ENCODE assay signal across 1 cellular context in the genomic region with DNA sequence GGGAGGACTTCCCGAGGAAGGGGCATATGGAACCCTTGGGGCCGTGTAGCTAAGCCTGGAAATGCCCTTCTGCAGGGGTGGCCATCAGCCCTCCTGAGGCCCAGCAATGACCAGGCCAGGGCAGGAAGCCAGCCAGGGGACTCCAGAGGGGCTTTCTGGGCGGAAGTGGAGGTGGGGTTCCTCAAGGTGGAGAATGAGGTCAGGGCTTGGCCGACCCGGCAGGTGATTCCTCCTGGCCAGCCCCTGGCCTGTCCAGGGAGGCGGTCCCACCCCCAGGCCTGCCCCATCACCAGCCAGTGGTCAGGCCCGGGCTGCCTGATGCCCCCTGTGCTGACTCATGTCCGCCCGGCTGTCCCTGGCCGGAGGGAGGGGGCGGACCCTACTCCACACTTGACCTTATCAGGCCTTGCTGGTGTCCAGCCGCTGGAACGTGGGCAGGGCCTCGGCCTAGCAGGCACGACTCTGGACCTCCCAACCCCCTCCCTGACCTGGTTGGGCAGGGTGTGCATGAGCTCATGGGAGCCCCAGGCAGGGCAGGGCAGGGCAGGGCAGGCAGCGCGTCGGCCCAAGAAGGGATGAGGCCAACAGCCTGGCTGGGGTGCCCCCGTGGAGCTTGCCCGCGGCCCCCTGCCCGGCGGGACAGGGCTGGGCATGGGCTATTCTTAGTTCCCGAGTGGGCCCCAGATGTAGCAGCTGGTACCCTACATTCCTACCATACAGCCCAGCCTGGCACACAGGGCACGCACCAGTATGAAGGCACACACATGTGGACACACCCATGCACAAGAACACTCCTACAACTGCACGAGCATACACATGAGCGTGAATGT.
A peak's percentile ranks its signal among the peaks of the same experiment; 100 is the strongest.
TF ChIP-seq lines count a peak whose summit lies in the region.

No MANE protein-coding gene starts in this region.

TF ChIP-seq in HepG2, 621 proteins besides CTCF, POLR2A, EP300 and RAD21 (continued from another document and continues in another):
- TF ChIP-seq, protein P1, sequence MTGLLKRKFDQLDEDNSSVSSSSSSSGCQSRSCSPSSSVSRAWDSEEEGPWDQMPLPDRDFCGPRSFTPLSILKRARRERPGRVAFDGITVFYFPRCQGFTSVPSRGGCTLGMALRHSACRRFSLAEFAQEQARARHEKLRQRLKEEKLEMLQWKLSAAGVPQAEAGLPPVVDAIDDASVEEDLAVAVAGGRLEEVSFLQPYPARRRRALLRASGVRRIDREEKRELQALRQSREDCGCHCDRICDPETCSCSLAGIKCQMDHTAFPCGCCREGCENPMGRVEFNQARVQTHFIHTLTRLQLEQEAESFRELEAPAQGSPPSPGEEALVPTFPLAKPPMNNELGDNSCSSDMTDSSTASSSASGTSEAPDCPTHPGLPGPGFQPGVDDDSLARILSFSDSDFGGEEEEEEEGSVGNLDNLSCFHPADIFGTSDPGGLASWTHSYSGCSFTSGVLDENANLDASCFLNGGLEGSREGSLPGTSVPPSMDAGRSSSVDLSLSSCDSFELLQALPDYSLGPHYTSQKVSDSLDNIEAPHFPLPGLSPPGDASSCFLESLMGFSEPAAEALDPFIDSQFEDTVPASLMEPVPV (CRISPR knock-in tag; IDR thresholded peaks at IDR 0.05): peak; percentile 89; the same call in 1 of the 2 replicates
- no peak; the same call in 1 of the 2 replicates for TF ChIP-seq POLR2G (IDR thresholded peaks at IDR 0.05; ENCODE audit: low read depth, low read length)
- TF ChIP-seq, protein P2, sequence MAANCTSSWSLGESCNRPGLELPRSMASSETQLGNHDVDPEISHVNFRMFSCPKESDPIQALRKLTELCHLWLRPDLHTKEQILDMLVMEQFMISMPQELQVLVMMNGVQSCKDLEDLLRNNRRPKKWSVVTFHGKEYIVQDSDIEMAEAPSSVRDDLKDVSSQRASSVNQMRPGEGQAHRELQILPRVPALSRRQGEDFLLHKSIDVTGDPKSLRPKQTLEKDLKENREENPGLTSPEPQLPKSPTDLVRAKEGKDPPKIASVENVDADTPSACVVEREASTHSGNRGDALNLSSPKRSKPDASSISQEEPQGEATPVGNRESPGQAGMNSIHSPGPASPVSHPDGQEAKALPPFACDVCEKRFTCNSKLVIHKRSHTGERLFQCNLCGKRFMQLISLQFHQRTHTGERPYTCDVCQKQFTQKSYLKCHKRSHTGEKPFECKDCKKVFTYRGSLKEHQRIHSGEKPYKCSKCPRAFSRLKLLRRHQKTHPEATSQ (CRISPR knock-in tag; IDR thresholded peaks at IDR 0.05; ENCODE audit: borderline replicate concordance): no peak
- TF ChIP-seq, protein P3, sequence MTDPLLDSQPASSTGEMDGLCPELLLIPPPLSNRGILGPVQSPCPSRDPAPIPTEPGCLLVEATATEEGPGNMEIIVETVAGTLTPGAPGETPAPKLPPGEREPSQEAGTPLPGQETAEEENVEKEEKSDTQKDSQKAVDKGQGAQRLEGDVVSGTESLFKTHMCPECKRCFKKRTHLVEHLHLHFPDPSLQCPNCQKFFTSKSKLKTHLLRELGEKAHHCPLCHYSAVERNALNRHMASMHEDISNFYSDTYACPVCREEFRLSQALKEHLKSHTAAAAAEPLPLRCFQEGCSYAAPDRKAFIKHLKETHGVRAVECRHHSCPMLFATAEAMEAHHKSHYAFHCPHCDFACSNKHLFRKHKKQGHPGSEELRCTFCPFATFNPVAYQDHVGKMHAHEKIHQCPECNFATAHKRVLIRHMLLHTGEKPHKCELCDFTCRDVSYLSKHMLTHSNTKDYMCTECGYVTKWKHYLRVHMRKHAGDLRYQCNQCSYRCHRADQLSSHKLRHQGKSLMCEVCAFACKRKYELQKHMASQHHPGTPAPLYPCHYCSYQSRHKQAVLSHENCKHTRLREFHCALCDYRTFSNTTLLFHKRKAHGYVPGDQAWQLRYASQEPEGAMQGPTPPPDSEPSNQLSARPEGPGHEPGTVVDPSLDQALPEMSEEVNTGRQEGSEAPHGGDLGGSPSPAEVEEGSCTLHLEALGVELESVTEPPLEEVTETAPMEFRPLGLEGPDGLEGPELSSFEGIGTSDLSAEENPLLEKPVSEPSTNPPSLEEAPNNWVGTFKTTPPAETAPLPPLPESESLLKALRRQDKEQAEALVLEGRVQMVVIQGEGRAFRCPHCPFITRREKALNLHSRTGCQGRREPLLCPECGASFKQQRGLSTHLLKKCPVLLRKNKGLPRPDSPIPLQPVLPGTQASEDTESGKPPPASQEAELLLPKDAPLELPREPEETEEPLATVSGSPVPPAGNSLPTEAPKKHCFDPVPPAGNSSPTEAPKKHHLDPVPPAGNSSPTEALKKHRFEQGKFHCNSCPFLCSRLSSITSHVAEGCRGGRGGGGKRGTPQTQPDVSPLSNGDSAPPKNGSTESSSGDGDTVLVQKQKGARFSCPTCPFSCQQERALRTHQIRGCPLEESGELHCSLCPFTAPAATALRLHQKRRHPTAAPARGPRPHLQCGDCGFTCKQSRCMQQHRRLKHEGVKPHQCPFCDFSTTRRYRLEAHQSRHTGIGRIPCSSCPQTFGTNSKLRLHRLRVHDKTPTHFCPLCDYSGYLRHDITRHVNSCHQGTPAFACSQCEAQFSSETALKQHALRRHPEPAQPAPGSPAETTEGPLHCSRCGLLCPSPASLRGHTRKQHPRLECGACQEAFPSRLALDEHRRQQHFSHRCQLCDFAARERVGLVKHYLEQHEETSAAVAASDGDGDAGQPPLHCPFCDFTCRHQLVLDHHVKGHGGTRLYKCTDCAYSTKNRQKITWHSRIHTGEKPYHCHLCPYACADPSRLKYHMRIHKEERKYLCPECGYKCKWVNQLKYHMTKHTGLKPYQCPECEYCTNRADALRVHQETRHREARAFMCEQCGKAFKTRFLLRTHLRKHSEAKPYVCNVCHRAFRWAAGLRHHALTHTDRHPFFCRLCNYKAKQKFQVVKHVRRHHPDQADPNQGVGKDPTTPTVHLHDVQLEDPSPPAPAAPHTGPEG (CRISPR knock-in tag; IDR thresholded peaks at IDR 0.05): no peak
- TF ChIP-seq, protein P4, sequence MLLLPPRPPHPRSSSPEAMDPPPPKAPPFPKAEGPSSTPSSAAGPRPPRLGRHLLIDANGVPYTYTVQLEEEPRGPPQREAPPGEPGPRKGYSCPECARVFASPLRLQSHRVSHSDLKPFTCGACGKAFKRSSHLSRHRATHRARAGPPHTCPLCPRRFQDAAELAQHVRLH (CRISPR knock-in tag; IDR thresholded peaks at IDR 0.05; ENCODE audit: borderline replicate concordance, low read depth): no peak
- peak; percentile 30; the same call in 1 of the 2 replicates for TF ChIP-seq KAT7 (CRISPR knock-in tag; IDR thresholded peaks at IDR 0.05; ENCODE audit: borderline replicate concordance)
- TF ChIP-seq GZF1 (CRISPR knock-in tag; IDR thresholded peaks at IDR 0.05): 0 out of 2 replicates have a peak, but pooled peaks have one; percentile 38
- peak; percentile 24; the same call in 1 of the 2 replicates for TF ChIP-seq MIER2 (CRISPR knock-in tag; IDR thresholded peaks at IDR 0.05)
- TF ChIP-seq IRF2 (CRISPR knock-in tag; IDR thresholded peaks at IDR 0.05): peak; percentile 91; the same call in 1 of the 2 replicates
- 0 out of 2 replicates have a peak, but pooled peaks have one; percentile 68 for TF ChIP-seq HMG20B (CRISPR knock-in tag; conservative IDR thresholded peaks at IDR 0.05)
- no peak for TF ChIP-seq LCORL (IDR thresholded peaks at IDR 0.05)
- peak; percentile 99 for TF ChIP-seq LCORL (CRISPR knock-in tag; IDR thresholded peaks at IDR 0.05)
- TF ChIP-seq, protein P5, sequence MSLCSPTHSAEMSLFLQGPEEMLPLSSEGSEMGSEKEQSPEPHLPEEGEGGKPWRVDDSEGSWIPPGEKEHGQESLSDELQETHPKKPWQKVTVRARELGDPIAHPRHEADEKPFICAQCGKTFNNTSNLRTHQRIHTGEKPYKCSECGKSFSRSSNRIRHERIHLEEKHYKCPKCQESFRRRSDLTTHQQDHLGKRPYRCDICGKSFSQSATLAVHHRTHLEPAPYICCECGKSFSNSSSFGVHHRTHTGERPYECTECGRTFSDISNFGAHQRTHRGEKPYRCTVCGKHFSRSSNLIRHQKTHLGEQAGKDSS (CRISPR knock-in tag; IDR thresholded peaks at IDR 0.05; ENCODE audit: borderline replicate concordance, low read depth): peak; percentile 91; the same call in 1 of the 2 replicates
- TF ChIP-seq HNF4A (CRISPR knock-in tag; IDR thresholded peaks at IDR 0.05): peak; percentile 70
- TF ChIP-seq TBX2 (CRISPR knock-in tag; IDR thresholded peaks at IDR 0.05; ENCODE audit: borderline replicate concordance): peak; percentile 93; the same call in 1 of the 2 replicates
- no peak for TF ChIP-seq TP53 (CRISPR knock-in tag; conservative IDR thresholded peaks at IDR 0.05)
- TF ChIP-seq, protein P6, sequence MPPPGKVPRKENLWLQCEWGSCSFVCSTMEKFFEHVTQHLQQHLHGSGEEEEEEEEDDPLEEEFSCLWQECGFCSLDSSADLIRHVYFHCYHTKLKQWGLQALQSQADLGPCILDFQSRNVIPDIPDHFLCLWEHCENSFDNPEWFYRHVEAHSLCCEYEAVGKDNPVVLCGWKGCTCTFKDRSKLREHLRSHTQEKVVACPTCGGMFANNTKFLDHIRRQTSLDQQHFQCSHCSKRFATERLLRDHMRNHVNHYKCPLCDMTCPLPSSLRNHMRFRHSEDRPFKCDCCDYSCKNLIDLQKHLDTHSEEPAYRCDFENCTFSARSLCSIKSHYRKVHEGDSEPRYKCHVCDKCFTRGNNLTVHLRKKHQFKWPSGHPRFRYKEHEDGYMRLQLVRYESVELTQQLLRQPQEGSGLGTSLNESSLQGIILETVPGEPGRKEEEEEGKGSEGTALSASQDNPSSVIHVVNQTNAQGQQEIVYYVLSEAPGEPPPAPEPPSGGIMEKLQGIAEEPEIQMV (CRISPR knock-in tag; IDR thresholded peaks at IDR 0.05; ENCODE audit: low read depth): peak; percentile 89
- TF ChIP-seq MEIS2 (CRISPR knock-in tag; IDR thresholded peaks at IDR 0.05): peak; percentile 90; the same call in 1 of the 2 replicates
- 0 out of 2 replicates have a peak, but pooled peaks have one; percentile 41 for TF ChIP-seq RFXANK (CRISPR knock-in tag; IDR thresholded peaks at IDR 0.05)
- peak; percentile 97 for TF ChIP-seq MED1 (CRISPR knock-in tag; IDR thresholded peaks at IDR 0.05)
- 0 out of 2 replicates have a peak, but pooled peaks have one; percentile 22 for TF ChIP-seq ATF7-NPFF (CRISPR knock-in tag; IDR thresholded peaks at IDR 0.05; ENCODE audit: low read depth)
- no peak for TF ChIP-seq NCOA1 (CRISPR knock-in tag; IDR thresholded peaks at IDR 0.05)
- TF ChIP-seq, protein P7, sequence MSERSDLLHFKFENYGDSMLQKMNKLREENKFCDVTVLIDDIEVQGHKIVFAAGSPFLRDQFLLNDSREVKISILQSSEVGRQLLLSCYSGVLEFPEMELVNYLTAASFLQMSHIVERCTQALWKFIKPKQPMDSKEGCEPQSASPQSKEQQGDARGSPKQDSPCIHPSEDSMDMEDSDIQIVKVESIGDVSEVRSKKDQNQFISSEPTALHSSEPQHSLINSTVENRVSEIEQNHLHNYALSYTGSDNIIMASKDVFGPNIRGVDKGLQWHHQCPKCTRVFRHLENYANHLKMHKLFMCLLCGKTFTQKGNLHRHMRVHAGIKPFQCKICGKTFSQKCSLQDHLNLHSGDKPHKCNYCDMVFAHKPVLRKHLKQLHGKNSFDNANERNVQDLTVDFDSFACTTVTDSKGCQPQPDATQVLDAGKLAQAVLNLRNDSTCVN (CRISPR knock-in tag; IDR thresholded peaks at IDR 0.05; ENCODE audit: borderline replicate concordance): peak; percentile 83; the same call in 1 of the 2 replicates
- peak; percentile 81 for TF ChIP-seq FOXA3 (CRISPR knock-in tag; IDR thresholded peaks at IDR 0.05)
- TF ChIP-seq ZNF251 (CRISPR knock-in tag; IDR thresholded peaks at IDR 0.05): no peak
- TF ChIP-seq POGZ (CRISPR knock-in tag; IDR thresholded peaks at IDR 0.05): peak; percentile 76
- TF ChIP-seq, protein P8, sequence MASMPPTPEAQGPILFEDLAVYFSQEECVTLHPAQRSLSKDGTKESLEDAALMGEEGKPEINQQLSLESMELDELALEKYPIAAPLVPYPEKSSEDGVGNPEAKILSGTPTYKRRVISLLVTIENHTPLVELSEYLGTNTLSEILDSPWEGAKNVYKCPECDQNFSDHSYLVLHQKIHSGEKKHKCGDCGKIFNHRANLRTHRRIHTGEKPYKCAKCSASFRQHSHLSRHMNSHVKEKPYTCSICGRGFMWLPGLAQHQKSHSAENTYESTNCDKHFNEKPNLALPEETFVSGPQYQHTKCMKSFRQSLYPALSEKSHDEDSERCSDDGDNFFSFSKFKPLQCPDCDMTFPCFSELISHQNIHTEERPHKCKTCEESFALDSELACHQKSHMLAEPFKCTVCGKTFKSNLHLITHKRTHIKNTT (CRISPR knock-in tag; IDR thresholded peaks at IDR 0.05): no peak
- TF ChIP-seq ZNF615 (CRISPR knock-in tag; IDR thresholded peaks at IDR 0.05; ENCODE audit: borderline replicate concordance): no peak
- TF ChIP-seq TRIM24 (CRISPR knock-in tag; IDR thresholded peaks at IDR 0.05): peak; percentile 74
- TF ChIP-seq ZNF121 (CRISPR knock-in tag; IDR thresholded peaks at IDR 0.05): peak; percentile 81
- no peak for TF ChIP-seq SETDB1 (CRISPR knock-in tag; IDR thresholded peaks at IDR 0.05; ENCODE audit: borderline replicate concordance)
- TF ChIP-seq ZNF205 (CRISPR knock-in tag; IDR thresholded peaks at IDR 0.05): 0 out of 2 replicates have a peak, but pooled peaks have one; percentile 46
- TF ChIP-seq SP5 (CRISPR knock-in tag; IDR thresholded peaks at IDR 0.05; ENCODE audit: borderline replicate concordance, low read depth): peak; percentile 97
- TF ChIP-seq ZNF441 (CRISPR knock-in tag; IDR thresholded peaks at IDR 0.05; ENCODE audit: borderline replicate concordance): peak; percentile 79; the same call in 1 of the 2 replicates
- peak; percentile 78; the same call in 1 of the 2 replicates for TF ChIP-seq HMG20A (CRISPR knock-in tag; IDR thresholded peaks at IDR 0.05; ENCODE audit: borderline replicate concordance)
- TF ChIP-seq, protein P9, sequence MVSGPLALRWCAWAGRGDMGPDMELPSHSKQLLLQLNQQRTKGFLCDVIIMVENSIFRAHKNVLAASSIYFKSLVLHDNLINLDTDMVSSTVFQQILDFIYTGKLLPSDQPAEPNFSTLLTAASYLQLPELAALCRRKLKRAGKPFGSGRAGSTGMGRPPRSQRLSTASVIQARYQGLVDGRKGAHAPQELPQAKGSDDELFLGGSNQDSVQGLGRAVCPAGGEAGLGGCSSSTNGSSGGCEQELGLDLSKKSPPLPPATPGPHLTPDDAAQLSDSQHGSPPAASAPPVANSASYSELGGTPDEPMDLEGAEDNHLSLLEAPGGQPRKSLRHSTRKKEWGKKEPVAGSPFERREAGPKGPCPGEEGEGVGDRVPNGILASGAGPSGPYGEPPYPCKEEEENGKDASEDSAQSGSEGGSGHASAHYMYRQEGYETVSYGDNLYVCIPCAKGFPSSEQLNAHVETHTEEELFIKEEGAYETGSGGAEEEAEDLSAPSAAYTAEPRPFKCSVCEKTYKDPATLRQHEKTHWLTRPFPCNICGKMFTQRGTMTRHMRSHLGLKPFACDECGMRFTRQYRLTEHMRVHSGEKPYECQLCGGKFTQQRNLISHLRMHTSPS (CRISPR knock-in tag; IDR thresholded peaks at IDR 0.05; ENCODE audit: low read depth): peak; percentile 97; the same call in 1 of the 2 replicates
- TF ChIP-seq, protein P10, sequence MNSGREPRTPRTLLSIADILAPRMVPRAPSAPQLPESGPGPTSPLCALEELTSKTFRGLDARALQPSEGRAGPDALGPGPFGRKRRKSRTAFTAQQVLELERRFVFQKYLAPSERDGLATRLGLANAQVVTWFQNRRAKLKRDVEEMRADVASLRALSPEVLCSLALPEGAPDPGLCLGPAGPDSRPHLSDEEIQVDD (CRISPR knock-in tag; IDR thresholded peaks at IDR 0.05; ENCODE audit: borderline replicate concordance): no peak
- TF ChIP-seq ZNF101 (CRISPR knock-in tag; IDR thresholded peaks at IDR 0.05; ENCODE audit: borderline replicate concordance, low read depth): no peak
- TF ChIP-seq ZNF326 (CRISPR knock-in tag; IDR thresholded peaks at IDR 0.05; ENCODE audit: borderline replicate concordance): no peak
- TF ChIP-seq YEATS2 (CRISPR knock-in tag; IDR thresholded peaks at IDR 0.05; ENCODE audit: borderline replicate concordance): peak; percentile 44; the same call in 1 of the 2 replicates
- TF ChIP-seq ZFP1 (CRISPR knock-in tag; IDR thresholded peaks at IDR 0.05): no peak
- no peak for TF ChIP-seq KLF12 (CRISPR knock-in tag; IDR thresholded peaks at IDR 0.05; ENCODE audit: borderline replicate concordance)
